In the genomic region with DNA sequence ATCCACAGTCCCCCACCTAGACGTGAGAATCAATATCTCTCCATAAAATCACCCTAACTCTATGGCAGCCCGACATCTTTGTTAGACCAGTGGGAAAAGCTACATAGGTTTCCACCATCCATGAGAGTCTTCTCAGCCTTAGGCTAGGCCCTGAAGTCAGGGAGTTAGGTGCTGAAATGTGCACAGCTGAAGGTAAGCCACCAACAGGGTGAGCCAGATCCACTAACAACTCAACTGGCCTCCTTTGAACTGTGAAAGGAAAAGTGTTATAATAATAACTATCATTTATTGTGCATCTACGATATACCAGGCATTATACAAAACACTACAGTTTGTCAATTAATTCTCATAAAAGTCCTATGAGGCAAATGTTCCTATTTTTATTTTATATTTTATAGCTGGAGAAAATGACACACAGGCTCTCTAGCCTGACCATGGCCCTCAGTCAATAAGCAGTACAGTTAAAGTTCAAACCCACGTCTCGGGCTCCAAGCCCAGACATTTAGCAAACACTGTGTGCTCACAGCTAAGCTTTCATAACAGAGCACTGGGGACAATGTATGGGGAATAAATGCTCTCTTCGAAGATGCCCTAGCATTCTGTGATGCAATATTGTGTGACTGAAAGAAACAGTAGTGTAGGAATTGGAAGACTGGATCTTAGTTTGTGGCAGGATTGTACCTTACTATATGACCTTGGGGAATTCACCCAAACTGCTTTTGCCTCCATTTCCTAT, we compare ENCODE assay signal across 20 cellular contexts. TPM values are rescaled to one million over a fixed set of nuclear protein-coding genes. Genes with fewer than 3 reads are reported as not detected.
DNase-seq lines count a peak whose midpoint lies in the region; ATAC-seq and TF ChIP-seq lines count a peak whose summit lies in the region.
"Had no signal": no experiment of that assay in that cellular context is flagged by ENCODE, and none has a peak within 500 bp of the region (broad histone marks: within the 10 kb centered on the region; RNA-seq: fewer than 3 reads in every experiment).

No MANE protein-coding gene starts in this region.

- DNase-seq in LNCaP clone FGC (ENCODE audit: low read depth) (peak; percentile 38), fibroblast of the conjunctiva (ENCODE audit: low read depth) (peak; percentile 20), mucosa of gallbladder (ENCODE audit: low spot score) (peak; percentile 36), hepatocyte (ENCODE audit: low spot score) (no peak), C1 segment of cervical spinal cord (lab: John Stamatoyannopoulos, UW) (no peak), cerebellum (ENCODE audit: low spot score) (no peak)
- DNase-seq: CD8-positive, alpha-beta memory T cell; DMS79; Kasumi-1; NCI-H1417 treated with DMSO at 0.1 percent for 48 hours; NCI-H1930; NCI-H2171; NCI-H446 treated with DMSO at 0.1 percent for 48 hours; NK-92 treated with Interleukin-12 subunit alpha and Interleukin-12 subunit beta, amount 100 ng/mL, for 24 hours; SHP77 treated with DMSO at 0.1 percent for 48 hours had no signal

- H3K4me1 ChIP-seq in hepatocyte (ENCODE audit: insufficient read depth) = peaks cover 2% of the 10 kb centered on the region
- H3K4me1 ChIP-seq: BLaER1 had no signal

- H3K4me3 ChIP-seq in LNCaP clone FGC (ENCODE audit: low read depth, low read length) (no peak overlapping the region), hepatocyte (no peak overlapping the region)
- H3K4me3 ChIP-seq: BLaER1, GM23338 had no signal

- WGBS in hepatocyte (ENCODE audit: low lambda C conversion rate, missing lambda C conversion rate) = 70% methylated on average over 6 of the region's 6 CpGs

- H3K36me3 ChIP-seq in hepatocyte (replicated peaks; ENCODE audit: insufficient read depth, low read depth) = no peaks in the 10 kb centered on the region
- H3K36me3 ChIP-seq: BLaER1 had no signal

- no peak overlapping the region for H2AFZ ChIP-seq in hepatocyte
- H2AFZ ChIP-seq: GM23338 had no signal

- no peaks in the 10 kb centered on the region for H3K79me2 ChIP-seq in hepatocyte

- no peaks in the 10 kb centered on the region for H3K9me3 ChIP-seq in hepatocyte (ENCODE audit: low read depth)

- no peak overlapping the region for H3K4me2 ChIP-seq in hepatocyte
- H3K4me2 ChIP-seq: BLaER1, GM23338 had no signal

- no peak overlapping the region for H3K27ac ChIP-seq in hepatocyte
- H3K27ac ChIP-seq: BLaER1 had no signal

- no peaks in the 10 kb centered on the region for H4K20me1 ChIP-seq in hepatocyte (ENCODE audit: insufficient read depth, poor library complexity, severe bottlenecking)
- H4K20me1 ChIP-seq: BLaER1 had no signal

- no peaks in the 10 kb centered on the region for H3K9me2 ChIP-seq in hepatocyte (replicated peaks; ENCODE audit: insufficient read depth)

- no peak for ATAC-seq in GM19463 (IDR thresholded peaks at IDR 0.05; ENCODE audit: unreplicated experiment)
- ATAC-seq: GM23338, SK-N-SH treated with all-trans-retinoic acid at 6 μM for 48 hours had no signal

- no peak for TF ChIP-seq CTCF in LNCaP clone FGC (IDR thresholded peaks at IDR 0.05; ENCODE audit: control insufficient read depth, extremely low read depth, insufficient read depth)
- TF ChIP-seq CTCF in hepatocyte (IDR thresholded peaks at IDR 0.05; ENCODE audit: poor library complexity) = no peak

- no peaks in the 10 kb centered on the region for H3K27me3 ChIP-seq in hepatocyte
- H3K27me3 ChIP-seq: BLaER1 had no signal

RNA-seq across cellular contexts. Expression of a gene that starts 11.2 kb away (rescaled TPM):
- 0.26 TPM for total RNA-seq in mucosa of gallbladder
- total RNA-seq in hepatocyte = 0.56 and 1.2 TPM in 2 replicates
- 1.3 and 1.4 TPM in 2 replicates for polyA plus RNA-seq in hepatocyte
- total RNA-seq in cerebellum = 1.1 TPM
- total RNA-seq: CD8-positive, alpha-beta memory T cell; OCI-LY7 had no signal
- polyA plus RNA-seq: CD8-positive, alpha-beta memory T cell had no signal

Comparison
In these comparisons a context has a peak if more than half of its experiments do, and no peak if none do; other contexts are left out.
1. DNase-seq: peak in LNCaP clone FGC (single experiment), fibroblast of the conjunctiva (single experiment) and mucosa of gallbladder (single experiment); none in hepatocyte (single experiment), C1 segment of cervical spinal cord (0 of 14) and cerebellum (single experiment).